ENCODE assay signal across 8 cellular contexts in genomic region chr4:104930745-104931736, GRCh38.
DNase-seq lines count a peak whose midpoint lies in the region; ATAC-seq, FAIRE-seq and TF ChIP-seq lines count a peak whose summit lies in the region.
"Not testable (repeated sequence)": the region's sequence is repeated elsewhere in the genome, so short reads cannot be mapped to it uniquely, and the experiment has no call there.

No MANE protein-coding gene starts in this region.

- DNase-seq in A673 (ENCODE audit: low spot score) = peak; percentile 37
- not testable (repeated sequence) for DNase-seq in GM18507 (ENCODE audit: extremely low spot score, insufficient read length, low read depth)
- DNase-seq in NCI-H1092 (lab: John Stamatoyannopoulos, UW) = peak; percentile 9
- peak; percentile 63 for DNase-seq in UCSD-AML1 (lab: John Stamatoyannopoulos, UW; ENCODE audit: unreplicated experiment)
- peak; percentile 7 for DNase-seq in activated naive CD8-positive, alpha-beta T cell treated with anti-CD3 and anti-CD28 coated beads, Interleukin-2, amount 50 U/mL, for 16 hours (ENCODE audit: low read depth, low spot score)
- DNase-seq in Right ventricle myocardium superior = peak; percentile 39
- peak; percentile 5 for DNase-seq in small intestine

- H3K27me3 ChIP-seq in A673 (replicated peaks; ENCODE audit: insufficient read depth, low read depth, low read length, poor library complexity); small intestine (ENCODE audit: control insufficient read depth in 2 of 2, insufficient read depth in 2 of 2, low read length in 2 of 2): not testable (repeated sequence)

- intact Hi-C loops in A673 (cut with micrococcal nuclease; ENCODE audit: unreplicated experiment); Right ventricle myocardium superior (cut with DNase I): not testable (repeated sequence)

- POLR2A ChIA-PET in A673 (lab: Charles Lee; ENCODE audit: low non-redundant PET) = not testable (repeated sequence)

- TF ChIP-seq CTCF in A673 (conservative IDR thresholded peaks at IDR 0.05; ENCODE audit: low read depth, low read length) = 0 out of 2 replicates have a peak, but pooled peaks have one; percentile 32

- CTCF ChIA-PET in A673 (lab: Charles Lee) = not testable (repeated sequence)

- not testable (repeated sequence) for H3K4me1 ChIP-seq in A673 (ENCODE audit: insufficient read depth, low read length, poor library complexity, severe bottlenecking); small intestine (ENCODE audit: control insufficient read depth in 2 of 2, insufficient read depth in 1 of 2, low read depth in 1 of 2, low read length in 1 of 2)

- ATAC-seq in HG02759 (IDR thresholded peaks at IDR 0.05; ENCODE audit: unreplicated experiment) = peak; percentile 90
- not testable (repeated sequence) for ATAC-seq in Right ventricle myocardium superior (ENCODE audit: poor library complexity)

- H3K36me3 ChIP-seq in A673 (ENCODE audit: insufficient read depth, low read length, poor library complexity, severe bottlenecking); small intestine (ENCODE audit: control insufficient read depth in 2 of 2, insufficient read depth in 2 of 2, low read length in 2 of 2): not testable (repeated sequence)

- 25 to 30% (median 29%) methylated on average over 5 of the region's 5 CpGs for WGBS in small intestine, 3 donors

- H3K4me3 ChIP-seq in A673 (ENCODE audit: low read depth, low read length, poor library complexity, severe bottlenecking); small intestine (ENCODE audit: low read depth in 1 of 2, low read length in 2 of 2): not testable (repeated sequence)

- not testable (repeated sequence) for H3K9me3 ChIP-seq in A673 (ENCODE audit: low read depth, low read length, poor library complexity, severe bottlenecking); small intestine (ENCODE audit: control insufficient read depth, low read depth)

- FAIRE-seq in GM18507 (lab: Jason Lieb, UNC) = peak; percentile 69
- not testable (repeated sequence) for FAIRE-seq in small intestine (lab: Jason Lieb, UNC)

- H3K27ac ChIP-seq in A673 (ENCODE audit: low read depth, low read length, poor library complexity, severe bottlenecking); small intestine (ENCODE audit: low read depth in 1 of 2, low read length in 1 of 2): not testable (repeated sequence)

- not testable (repeated sequence) for BruUV-seq in A673 (replicated peaks; lab: Mats Ljungman, UMichigan)
